Comparison of ENCODE assay signal across 17 cellular contexts in genomic region chr22:38612217-38613006, GRCh38. TPM values are rescaled to one million over a fixed set of nuclear protein-coding genes. Genes with fewer than 3 reads are reported as not detected.
A peak's percentile ranks its signal among the peaks of the same experiment; 100 is the strongest.
DNase-seq lines count a peak whose midpoint lies in the region; ATAC-seq and TF ChIP-seq lines count a peak whose summit lies in the region.
"Had no signal": no experiment of that assay in that cellular context is flagged by ENCODE, and none has a peak within 500 bp of the region (broad histone marks: within the 10 kb centered on the region; RNA-seq: fewer than 3 reads in every experiment).

No MANE protein-coding gene starts in this region.

- H3K4me3 ChIP-seq in right cardiac atrium (ENCODE audit: low read length) (no peak overlapping the region), LNCaP clone FGC (ENCODE audit: low read depth, low read length) (no peak overlapping the region), epithelial cell of esophagus (ENCODE audit: low read length) (no peak overlapping the region), spleen (no peak overlapping the region), brain microvascular endothelial cell (ENCODE audit: low read depth, low read length) (no peak overlapping the region)
- H3K4me3 ChIP-seq: BLaER1, GM12878 had no signal

- intact Hi-C loops in left ventricle myocardium superior (cut with micrococcal nuclease) (no loop called here), right cardiac atrium (cut with DNase I) (no loop called here), spleen (cut with DNase I; ENCODE audit: low total_unique reads) (no loop called here)

- in situ Hi-C loops in brain microvascular endothelial cell (cut with HindIII; ENCODE audit: low pct_ligation_motif_present, low sequenced_read_pairs): no loop called here

- H3K27ac ChIP-seq in right cardiac atrium (ENCODE audit: low read length) (no peak overlapping the region), spleen (no peak overlapping the region), brain microvascular endothelial cell (no peak overlapping the region)
- H3K27ac ChIP-seq: BLaER1 had no signal

- TF ChIP-seq POLR2A in spleen (IDR thresholded peaks at IDR 0.05): no peak

- 85% methylated on average over 5 of the region's 5 CpGs for WGBS in right cardiac atrium
- WGBS in spleen, 5 donors: 83 to 92% (median 87%) methylated on average over 5 of the region's 5 CpGs

- ATAC-seq in left ventricle myocardium superior (peak; percentile 47), right cardiac atrium (no peak), GM21529 (IDR thresholded peaks at IDR 0.05; ENCODE audit: unreplicated experiment) (no peak)
- ATAC-seq: CD8-positive, alpha-beta T cell; GM12878 had no signal

- DNase-seq in left ventricle myocardium superior (no peak), right cardiac atrium (no peak), LNCaP clone FGC (ENCODE audit: low read depth) (peak; percentile 82), epithelial cell of esophagus (ENCODE audit: low read depth) (peak; percentile 25), spleen (peak; percentile 9), brain microvascular endothelial cell (no peak), NCI-H2029 treated with DMSO at 0.1 percent for 48 hours (lab: John Stamatoyannopoulos, UW) (no peak)
- DNase-seq: 8988T; Calu3; CD8-positive, alpha-beta T cell; DMS53; DND-41; EL; H9 had no signal

- H3K27me3 ChIP-seq in right cardiac atrium (ENCODE audit: control insufficient read depth, insufficient read depth): no peaks in the 10 kb centered on the region
- peaks cover 0 to 6% (median 0%) of the 10 kb centered on the region in 7 donors for H3K27me3 ChIP-seq in spleen (replicated peaks in 1 of 7)
- no peaks in the 10 kb centered on the region for H3K27me3 ChIP-seq in brain microvascular endothelial cell (replicated peaks)
- H3K27me3 ChIP-seq: BLaER1 had no signal

- H3K36me3 ChIP-seq in spleen: no peaks in the 10 kb centered on the region
- H3K36me3 ChIP-seq in brain microvascular endothelial cell (replicated peaks): no peaks in the 10 kb centered on the region

- H3K9me3 ChIP-seq in right cardiac atrium (ENCODE audit: control insufficient read depth, low read length) (no peaks in the 10 kb centered on the region), spleen (peaks cover 0 to 1% (median 0%) of the 10 kb centered on the region in 8 donors)
- H3K9me3 ChIP-seq: BLaER1 had no signal

- H3K4me1 ChIP-seq in right cardiac atrium (ENCODE audit: control insufficient read depth, insufficient read depth, low read length) (no peaks in the 10 kb centered on the region), spleen (no peaks in the 10 kb centered on the region)
- H3K4me1 ChIP-seq: BLaER1 had no signal

- TF ChIP-seq CTCF in LNCaP clone FGC (IDR thresholded peaks at IDR 0.05; ENCODE audit: control insufficient read depth, extremely low read depth, insufficient read depth): no peak
- TF ChIP-seq CTCF in epithelial cell of esophagus (IDR thresholded peaks at IDR 0.05; ENCODE audit: insufficient read depth, low read depth, low read length, missing control alignments): no peak
- no peak for TF ChIP-seq CTCF in spleen (IDR thresholded peaks at IDR 0.05 in 8 of 11, conservative IDR thresholded peaks at IDR 0.05 in 3 of 11)
- no peak for TF ChIP-seq CTCF in brain microvascular endothelial cell (IDR thresholded peaks at IDR 0.05; ENCODE audit: low read depth, low read length, missing control alignments)

RNA-seq across cellular contexts. Expression of gene DMC1, which starts 42.4 kb away (rescaled TPM):
- 0.20 TPM for total RNA-seq in left ventricle myocardium superior
- total RNA-seq in right cardiac atrium: 1 to 10 TPM in 3 of 4 donors, under 1 TPM in 1; 0.83 to 3.2 (median 1.9) TPM
- polyA plus RNA-seq in right cardiac atrium: 6.5 TPM
- 1 to 10 TPM in 3 of 7 donors, under 1 TPM in 1, not detected in 3; 0.80 to 2.7 (median 2.0) TPM for total RNA-seq in spleen
- under 1 TPM; 0.15 to 0.58 (median 0.16) TPM for polyA plus RNA-seq in spleen

RNA-seq across cellular contexts. Expression of gene FAM227A, which starts 43.8 kb away (rescaled TPM):
- 0.20 TPM for total RNA-seq in left ventricle myocardium superior
- total RNA-seq in right cardiac atrium: 1 to 10 TPM in 2 of 4 donors, under 1 TPM in 2; 0.47 to 1.2 (median 0.98) TPM
- 0.23 TPM for polyA plus RNA-seq in right cardiac atrium
- total RNA-seq in spleen: 1 to 10 TPM in 1 of 7 donors, under 1 TPM in 5, not detected in 1; 0.06 to 3.0 (median 0.49) TPM
- polyA plus RNA-seq in spleen: under 1 TPM; 0.02 to 0.26 (median 0.07) TPM

RNA-seq across cellular contexts. Expression of gene CBY1, which starts 44.0 kb away (rescaled TPM):
- total RNA-seq in left ventricle myocardium superior: 32.6 TPM
- 10 to 100 TPM; 35.6 to 45.3 (median 40.9) TPM for total RNA-seq in right cardiac atrium
- polyA plus RNA-seq in right cardiac atrium: 63.0 TPM
- 10 to 100 TPM; 20.2 to 28.5 (median 22.2) TPM for total RNA-seq in spleen
- polyA plus RNA-seq in spleen: 10 to 100 TPM; 24.6 to 37.2 (median 28.1) TPM

Comparison
In these comparisons a context has a peak if more than half of its experiments do, and no peak if none do; other contexts are left out.
1. DNase-seq: peak in LNCaP clone FGC (single experiment), epithelial cell of esophagus (single experiment) and spleen (single experiment); none in left ventricle myocardium superior (single experiment), right cardiac atrium (0 of 3), brain microvascular endothelial cell (single experiment) and NCI-H2029 treated with DMSO at 0.1 percent for 48 hours (single experiment).